In the genomic region with DNA sequence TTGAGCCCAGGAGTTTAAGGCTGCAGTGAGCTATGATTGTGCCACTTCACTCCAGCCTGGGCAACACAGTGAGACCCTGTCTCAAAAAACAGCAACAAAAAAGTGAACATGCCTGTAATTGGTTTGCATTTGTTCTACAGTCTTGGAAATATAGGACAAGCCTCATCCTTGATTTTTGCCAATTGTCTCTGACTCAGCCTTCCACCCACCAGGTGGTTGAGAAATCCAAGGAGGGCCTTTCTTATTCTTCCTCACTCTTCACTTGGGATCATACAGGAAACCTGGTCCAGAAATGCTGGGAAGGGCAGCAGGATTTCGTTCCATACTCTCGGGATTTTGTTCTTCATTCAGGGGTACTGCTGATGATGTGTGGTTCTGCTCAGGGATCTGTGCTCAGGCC, we compare ENCODE assay signal across 23 cellular contexts.
DNase-seq lines count a peak whose midpoint lies in the region; ATAC-seq, FAIRE-seq and TF ChIP-seq lines count a peak whose summit lies in the region.
"Had no signal": no experiment of that assay in that cellular context is flagged by ENCODE, and none has a peak within 500 bp of the region (broad histone marks: within the 10 kb centered on the region; RNA-seq: fewer than 3 reads in every experiment).

No MANE protein-coding gene starts in this region.

- no peaks in the 10 kb centered on the region for H3K4me1 ChIP-seq in breast epithelium
- peaks cover 0 to 3% of the 10 kb centered on the region in 2 experiments; a peak in 1 of 5 replicates for H3K4me1 ChIP-seq in K562 (replicated peaks in 1 of 2; ENCODE audit: control insufficient read depth in 2 of 2, insufficient read depth in 2 of 2, low read length in 2 of 2)
- peaks cover 10% of the 10 kb centered on the region for H3K4me1 ChIP-seq in foreskin keratinocyte

- DNase-seq in MCF 10A (ENCODE audit: unreplicated experiment) (peak; percentile 79), breast epithelium (ENCODE audit: low spot score in 2 of 2) (no peak), K562 (ENCODE audit: extremely low read depth in 1 of 4, low spot score in 3 of 4) (no peak), foreskin keratinocyte (no peak), HuH-7 (ENCODE audit: low spot score) (no peak), GM19240 (ENCODE audit: insufficient read length, low spot score) (no peak)
- DNase-seq: 8988T, DMS 273 treated with DMSO at 0.1 percent for 48 hours, GF-D8, Karpas-422, NCI-H1436, NCI-H2081, NCI-H510A, NCI-H774, RPMI8226, SW 1271 had no signal

- H3K9me1 ChIP-seq in K562 (ENCODE audit: control insufficient read depth, insufficient read depth, low read length) = no peaks in the 10 kb centered on the region

- H3K27ac Mint-ChIP-seq in MCF 10A (ENCODE audit: low read depth, unreplicated experiment) = no peak overlapping the region

- no peak overlapping the region for H3K4me3 ChIP-seq in breast epithelium
- no peak overlapping the region for H3K4me3 ChIP-seq in K562
- H3K4me3 ChIP-seq: BLaER1 treated with 17β-estradiol and CSF1 and Interleukin-3, amounts not matched to agents 10 nM and 100 nM; SJSA1 had no signal

- H2AFZ ChIP-seq in K562 (ENCODE audit: low read depth, low read length) = no peak overlapping the region

- H3K4me1 Mint-ChIP-seq in MCF 10A (ENCODE audit: insufficient read depth, unreplicated experiment) = peaks cover 37% of the 10 kb centered on the region

- intact Hi-C loops in MCF 10A (cut with micrococcal nuclease) = no loop called here
- intact Hi-C loops in breast epithelium (cut with DNase I; ENCODE audit: low total_unique reads) = no loop called here
- intact Hi-C loops in K562 (cut with micrococcal nuclease) = no loop called here

- no peak for TF ChIP-seq CTCF in MCF 10A (IDR thresholded peaks at IDR 0.05; ENCODE audit: unreplicated experiment)
- no peak for TF ChIP-seq CTCF in breast epithelium (IDR thresholded peaks at IDR 0.05)
- no peak for TF ChIP-seq CTCF in K562 (IDR thresholded peaks at IDR 0.05 in 2 of 3, conservative IDR thresholded peaks at IDR 0.05 in 1 of 3; ENCODE audit: insufficient read depth in 2 of 3, low read depth in 1 of 3, low read length in 3 of 3)
- no peak for TF ChIP-seq CTCF in foreskin keratinocyte (conservative IDR thresholded peaks at IDR 0.05)

- peaks cover 5% of the 10 kb centered on the region for H3K36me3 Mint-ChIP-seq in MCF 10A (ENCODE audit: insufficient read depth, unreplicated experiment)

- TF ChIP-seq POLR2A in breast epithelium (IDR thresholded peaks at IDR 0.05) = no peak
- no peak for TF ChIP-seq POLR2A in K562 (conservative IDR thresholded peaks at IDR 0.05)

- BruUV-seq in MCF 10A (replicated peaks; lab: Mats Ljungman, UMichigan) (no TSS peak), K562 (replicated peaks; lab: Mats Ljungman, UMichigan) (no TSS peak)

- ATAC-seq in K562 (no peak), foreskin keratinocyte (peak; percentile 29), HG03460 (IDR thresholded peaks at IDR 0.05; ENCODE audit: unreplicated experiment) (no peak), GM19328 (IDR thresholded peaks at IDR 0.05; ENCODE audit: unreplicated experiment) (no peak)
- ATAC-seq: HepG2 had no signal

- TF ChIP-seq EP300 in K562 (IDR thresholded peaks at IDR 0.05; ENCODE audit: low read length) = no peak

- no peak overlapping the region for H3K4me3 Mint-ChIP-seq in MCF 10A (ENCODE audit: unreplicated experiment)

- H3K27me3 Mint-ChIP-seq in MCF 10A (ENCODE audit: insufficient read depth, unreplicated experiment) = no peaks in the 10 kb centered on the region

- H3K9me3 Mint-ChIP-seq in MCF 10A (ENCODE audit: unreplicated experiment) = peaks cover 6% of the 10 kb centered on the region

- 56% methylated on average over 2 of the region's 2 CpGs for WGBS in K562 (ENCODE audit: insufficient coverage, low coverage, missing lambda C conversion rate)

- H3K27ac ChIP-seq in breast epithelium = no peak overlapping the region
- no peak overlapping the region for H3K27ac ChIP-seq in K562 (ENCODE audit: extremely low read depth, low read depth, low read length)
- no peak overlapping the region for H3K27ac ChIP-seq in foreskin keratinocyte
- H3K27ac ChIP-seq: BLaER1 treated with 17β-estradiol and CSF1 and Interleukin-3, amounts not matched to agents 10 nM and 100 nM; SJSA1 had no signal

- H4K20me1 ChIP-seq in K562 (replicated peaks; ENCODE audit: control insufficient read depth, insufficient read depth, low read length) = no peaks in the 10 kb centered on the region
- H4K20me1 ChIP-seq: BLaER1 treated with 17β-estradiol and CSF1 and Interleukin-3, amounts not matched to agents 10 nM and 100 nM had no signal

- in situ Hi-C loops in K562 (cut with MboI) = no loop called here

- no peak for TF ChIP-seq RAD21 in K562 (CRISPR knock-in tag; conservative IDR thresholded peaks at IDR 0.05 in 1 of 2, IDR thresholded peaks at IDR 0.05 in 1 of 2)

- no peaks in the 10 kb centered on the region for H3K79me2 ChIP-seq in K562 (ENCODE audit: control insufficient read depth, insufficient read depth, low read length)

- H3K36me3 ChIP-seq in breast epithelium = no peaks in the 10 kb centered on the region
- H3K36me3 ChIP-seq in K562 (ENCODE audit: control insufficient read depth, insufficient read depth, low read length) = peaks cover 4% of the 10 kb centered on the region; the same call in 1 of the 3 replicates
- H3K36me3 ChIP-seq: BLaER1 treated with 17β-estradiol and CSF1 and Interleukin-3, amounts not matched to agents 10 nM and 100 nM; SJSA1 had no signal

- CTCF ChIA-PET in MCF 10A (lab: Yijun Ruan, JAX) = interaction anchor here (0.6 kb wide), 1 partner anchor 162 kb away, joined by 3 read pairs; no protein-coding TSS in a partner anchor
- CTCF ChIA-PET in K562 (lab: Yijun Ruan, JAX; ENCODE audit: low intra/inter-chr PET ratio) = no interaction called here

- no peak overlapping the region for H3K9ac ChIP-seq in K562 (ENCODE audit: insufficient read depth in 1 of 2, low read depth in 2 of 2, low read length in 2 of 2)
- H3K9ac ChIP-seq: BLaER1 treated with 17β-estradiol and CSF1 and Interleukin-3, amounts not matched to agents 10 nM and 100 nM had no signal

- no peaks in the 10 kb centered on the region for H3K27me3 ChIP-seq in breast epithelium
- H3K27me3 ChIP-seq in K562 (ENCODE audit: control insufficient read depth in 2 of 2, insufficient read depth in 2 of 2, low read length in 2 of 2) = no peaks in the 10 kb centered on the region
- H3K27me3 ChIP-seq in foreskin keratinocyte = no peaks in the 10 kb centered on the region
- H3K27me3 ChIP-seq: BLaER1 treated with 17β-estradiol and CSF1 and Interleukin-3, amounts not matched to agents 10 nM and 100 nM; SJSA1 had no signal

- H3K4me2 ChIP-seq in K562 (ENCODE audit: insufficient read depth, low read length) = no peak overlapping the region
- H3K4me2 ChIP-seq: BLaER1 treated with 17β-estradiol and CSF1 and Interleukin-3, amounts not matched to agents 10 nM and 100 nM had no signal

- POLR2A ChIA-PET in MCF 10A (lab: Yijun Ruan, JAX) = no interaction called here
- POLR2A ChIA-PET in K562 (lab: Yijun Ruan, JAX) = no interaction called here

- FAIRE-seq in K562 (lab: Jason Lieb, UNC) = no peak
- FAIRE-seq: GM12892, H54, HepG2 had no signal

- H3K9me3 ChIP-seq in breast epithelium (no peaks in the 10 kb centered on the region), K562 (replicated peaks; ENCODE audit: control insufficient read depth, insufficient read depth, low read depth, low read length) (0 out of 2 replicates have a peak, but pooled peaks cover 5% of the 10 kb centered on the region)
- H3K9me3 ChIP-seq: SJSA1 had no signal

TF ChIP-seq in K562, 482 proteins besides CTCF, POLR2A, EP300 and RAD21:
- peak; percentile 34; the same call in 1 of the 2 replicates for TF ChIP-seq ZNF121 (CRISPR knock-in tag; conservative IDR thresholded peaks at IDR 0.05)
- TF ChIP-seq ZNF133 (CRISPR knock-in tag; IDR thresholded peaks at IDR 0.05) = no peak
- no peak for TF ChIP-seq HIVEP1 (CRISPR knock-in tag; IDR thresholded peaks at IDR 0.05)
- no peak for TF ChIP-seq CTBP1 (IDR thresholded peaks at IDR 0.05; ENCODE audit: borderline replicate concordance)
